Comparison of ENCODE assay signal across 30 cellular contexts in genomic region chr17:6299275-6299674, GRCh38.
"Had no signal": no experiment of that assay in that cellular context is flagged by ENCODE, and none has a peak within 500 bp of the region (broad histone marks: within the 10 kb centered on the region; RNA-seq: fewer than 3 reads in every experiment).

No MANE protein-coding gene starts in this region.

- H3K27ac ChIP-seq: adrenal gland, colonic mucosa, gastroesophageal sphincter had no signal

- H3K36me3 ChIP-seq: adrenal gland, colonic mucosa, gastroesophageal sphincter had no signal

- ATAC-seq: activated CD4-positive, alpha-beta T cell treated with anti-CD3 and anti-CD28 coated beads for 36 hours; activated CD8-positive, alpha-beta memory T cell treated with anti-CD3 and anti-CD28 coated beads, Interleukin-2, amount 10 ng/mL, durations not matched to agents 7 days and 5 days; activated CD8-positive, alpha-beta T cell treated with anti-CD3 and anti-CD28 coated beads, Interleukin-2, amount 10 ng/mL, durations not matched to agents 7 days and 5 days; activated naive CD8-positive, alpha-beta T cell treated with anti-CD3 and anti-CD28 coated beads, Interleukin-2, amount 50 U/mL, for 24 hours; esophagus mucosa; gastroesophageal sphincter had no signal

- H3K9me3 Mint-ChIP-seq: activated CD4-positive, alpha-beta memory T cell treated with anti-CD3 and anti-CD28 coated beads for 36 hours; activated CD4-positive, alpha-beta T cell treated with anti-CD3 and anti-CD28 coated beads, Interleukin-2, amount 10 ng/mL, durations not matched to agents 24 days and 14 days; activated naive CD4-positive, alpha-beta T cell treated with anti-CD3 and anti-CD28 coated beads for 36 hours; activated naive CD4-positive, alpha-beta T cell treated with anti-CD3 and anti-CD28 coated beads, Interleukin-2, amount 50 U/mL, for 24 hours; activated naive CD8-positive, alpha-beta T cell treated with anti-CD3 and anti-CD28 coated beads for 36 hours; activated naive CD8-positive, alpha-beta T cell treated with anti-CD3 and anti-CD28 coated beads, Interleukin-2, amount 50 U/mL, for 24 hours; activated T-helper 1 cell treated with anti-CD3 and anti-CD28 coated beads, Interleukin-12 subunit alpha, Interleukin-12 subunit beta, Interleukin-2, Interleukin-4 antibody, amounts not matched to agents 30 ng/mL and 10 ng/mL and 1 ng/mL, durations not matched to agents 14 hours and 24 hours and 36 hours; activated T-helper 2 cell treated with anti-CD3 and anti-CD28 coated beads, Interferon-gamma antibody, Interleukin-2, Interleukin-4, amounts not matched to agents 10 μg/mL and 5 μg/mL and 100 μg/mL, durations not matched to agents 14 hours and 24 hours and 36 hours had no signal

- H3K27me3 ChIP-seq: adrenal gland, colonic mucosa had no signal

- H3K9me3 ChIP-seq: adrenal gland, colonic mucosa, gastroesophageal sphincter had no signal

- DNase-seq: activated CD4-positive, alpha-beta memory T cell treated with anti-CD3 and anti-CD28 coated beads for 36 hours; activated CD4-positive, alpha-beta T cell treated with anti-CD3 and anti-CD28 coated beads for 36 hours; activated CD4-positive, alpha-beta T cell treated with anti-CD3 and anti-CD28 coated beads, Interleukin-2, amount 10 ng/mL, durations not matched to agents 24 days and 14 days; activated CD4-positive, CD25-positive, alpha-beta regulatory T cell; activated CD4-positive, CD25-positive, alpha-beta regulatory T cell treated with anti-CD3 and anti-CD28 coated beads, Interleukin-2, amount 50 U/mL, for 72 hours; activated CD8-positive, alpha-beta memory T cell treated with anti-CD3 and anti-CD28 coated beads, Interleukin-2, amount 10 ng/mL, durations not matched to agents 7 days and 5 days; activated CD8-positive, alpha-beta memory T cell treated with anti-CD3 and anti-CD28 coated beads, Interleukin-2, amount 50 U/mL, for 4 hours; activated CD8-positive, alpha-beta T cell treated with anti-CD3 and anti-CD28 coated beads, Interleukin-2, amount 10 ng/mL, durations not matched to agents 7 days and 5 days; activated effector memory CD4-positive, alpha-beta T cell treated with anti-CD3 and anti-CD28 coated beads, Interleukin-2, amount 50 U/mL, for 16 hours; activated naive CD4-positive, alpha-beta T cell treated with anti-CD3 and anti-CD28 coated beads for 36 hours; activated naive CD8-positive, alpha-beta T cell treated with anti-CD3 and anti-CD28 coated beads for 36 hours; activated naive CD8-positive, alpha-beta T cell treated with anti-CD3 and anti-CD28 coated beads, Interleukin-2, amount 50 U/mL, for 24 hours; activated T-cell treated with anti-CD3 and anti-CD28 coated beads, Interleukin-2, amount 50 U/mL, for 1 hour; activated T-cell treated with anti-CD3 and anti-CD28 coated beads, Interleukin-2, amount 50 U/mL, for 48 hours; adrenal gland; amygdala; aorta; central memory CD4-positive, alpha-beta T cell; cerebellar nuclear complex; colonic mucosa; effector CD8-positive, alpha-beta T cell; foreskin melanocyte; head of caudate nucleus; T-helper 2 cell had no signal

- H3K4me3 Mint-ChIP-seq: activated CD4-positive, alpha-beta memory T cell treated with anti-CD3 and anti-CD28 coated beads for 36 hours; activated CD4-positive, alpha-beta T cell treated with anti-CD3 and anti-CD28 coated beads for 36 hours; activated CD4-positive, alpha-beta T cell treated with anti-CD3 and anti-CD28 coated beads, Interleukin-2, amount 10 ng/mL, durations not matched to agents 24 days and 14 days; activated CD8-positive, alpha-beta memory T cell treated with anti-CD3 and anti-CD28 coated beads, Interleukin-2, amount 10 ng/mL, durations not matched to agents 7 days and 5 days; activated CD8-positive, alpha-beta T cell treated with anti-CD3 and anti-CD28 coated beads, Interleukin-2, amount 10 ng/mL, durations not matched to agents 7 days and 5 days; activated naive CD4-positive, alpha-beta T cell treated with anti-CD3 and anti-CD28 coated beads for 36 hours; activated naive CD4-positive, alpha-beta T cell treated with anti-CD3 and anti-CD28 coated beads, Interleukin-2, amount 50 U/mL, for 24 hours; activated naive CD8-positive, alpha-beta T cell treated with anti-CD3 and anti-CD28 coated beads for 36 hours; activated naive CD8-positive, alpha-beta T cell treated with anti-CD3 and anti-CD28 coated beads, Interleukin-2, amount 50 U/mL, for 24 hours; activated T-helper 1 cell treated with anti-CD3 and anti-CD28 coated beads, Interleukin-12 subunit alpha, Interleukin-12 subunit beta, Interleukin-2, Interleukin-4 antibody, amounts not matched to agents 30 ng/mL and 10 ng/mL and 1 ng/mL, durations not matched to agents 14 hours and 24 hours and 36 hours; brain had no signal

- H3K4me3 ChIP-seq: adrenal gland, colonic mucosa, gastroesophageal sphincter had no signal

- H3K27ac Mint-ChIP-seq: activated CD4-positive, alpha-beta memory T cell treated with anti-CD3 and anti-CD28 coated beads for 36 hours; activated CD4-positive, alpha-beta T cell treated with anti-CD3 and anti-CD28 coated beads for 36 hours; activated CD4-positive, alpha-beta T cell treated with anti-CD3 and anti-CD28 coated beads, Interleukin-2, amount 10 ng/mL, durations not matched to agents 24 days and 14 days; activated CD8-positive, alpha-beta memory T cell treated with anti-CD3 and anti-CD28 coated beads, Interleukin-2, amount 10 ng/mL, durations not matched to agents 7 days and 5 days; activated CD8-positive, alpha-beta T cell treated with anti-CD3 and anti-CD28 coated beads, Interleukin-2, amount 10 ng/mL, durations not matched to agents 7 days and 5 days; activated naive CD4-positive, alpha-beta T cell treated with anti-CD3 and anti-CD28 coated beads for 36 hours; activated naive CD4-positive, alpha-beta T cell treated with anti-CD3 and anti-CD28 coated beads, Interleukin-2, amount 50 U/mL, for 24 hours; activated naive CD8-positive, alpha-beta T cell treated with anti-CD3 and anti-CD28 coated beads for 36 hours; activated naive CD8-positive, alpha-beta T cell treated with anti-CD3 and anti-CD28 coated beads, Interleukin-2, amount 50 U/mL, for 24 hours; activated T-helper 1 cell treated with anti-CD3 and anti-CD28 coated beads, Interleukin-12 subunit alpha, Interleukin-12 subunit beta, Interleukin-2, Interleukin-4 antibody, amounts not matched to agents 30 ng/mL and 10 ng/mL and 1 ng/mL, durations not matched to agents 14 hours and 24 hours and 36 hours; activated T-helper 2 cell treated with anti-CD3 and anti-CD28 coated beads, Interferon-gamma antibody, Interleukin-2, Interleukin-4, amounts not matched to agents 10 μg/mL and 5 μg/mL and 100 μg/mL, durations not matched to agents 14 hours and 24 hours and 36 hours; brain had no signal

- H3K36me3 Mint-ChIP-seq: activated CD4-positive, alpha-beta memory T cell treated with anti-CD3 and anti-CD28 coated beads for 36 hours; activated CD8-positive, alpha-beta memory T cell treated with anti-CD3 and anti-CD28 coated beads, Interleukin-2, amount 10 ng/mL, durations not matched to agents 7 days and 5 days; activated naive CD4-positive, alpha-beta T cell treated with anti-CD3 and anti-CD28 coated beads, Interleukin-2, amount 50 U/mL, for 24 hours; activated naive CD8-positive, alpha-beta T cell treated with anti-CD3 and anti-CD28 coated beads for 36 hours; brain had no signal

- H3K4me1 Mint-ChIP-seq: activated CD4-positive, alpha-beta T cell treated with anti-CD3 and anti-CD28 coated beads for 36 hours; activated CD4-positive, alpha-beta T cell treated with anti-CD3 and anti-CD28 coated beads, Interleukin-2, amount 10 ng/mL, durations not matched to agents 24 days and 14 days; activated CD8-positive, alpha-beta memory T cell treated with anti-CD3 and anti-CD28 coated beads, Interleukin-2, amount 10 ng/mL, durations not matched to agents 7 days and 5 days; activated naive CD4-positive, alpha-beta T cell treated with anti-CD3 and anti-CD28 coated beads, Interleukin-2, amount 50 U/mL, for 24 hours; activated naive CD8-positive, alpha-beta T cell treated with anti-CD3 and anti-CD28 coated beads for 36 hours; activated naive CD8-positive, alpha-beta T cell treated with anti-CD3 and anti-CD28 coated beads, Interleukin-2, amount 50 U/mL, for 24 hours; brain had no signal

- H3K4me1 ChIP-seq: adrenal gland, colonic mucosa, gastroesophageal sphincter had no signal
